10 cellular contexts compared by ENCODE assay signal in genomic region chr2:150478206-150478974, GRCh38. TPM values are rescaled to one million over a fixed set of nuclear protein-coding genes. Genes with fewer than 3 reads are reported as not detected.
DNase-seq lines count a peak whose midpoint lies in the region; ATAC-seq and TF ChIP-seq lines count a peak whose summit lies in the region.
"Had no signal": no experiment of that assay in that cellular context is flagged by ENCODE, and none has a peak within 500 bp of the region (broad histone marks: within the 10 kb centered on the region; RNA-seq: fewer than 3 reads in every experiment).

No MANE protein-coding gene starts in this region.

- H3K27ac ChIP-seq in right lobe of liver (peak overlapping the region; percentile 79 to 89 (median 85)), tibial nerve (peak overlapping the region in 3 of 4 donors; percentile 67 to 99 (median 80)), MM.1S (ENCODE audit: low read length) (no peak overlapping the region)

- H3F3A ChIP-seq in MM.1S (ENCODE audit: insufficient read depth, low read length): no peaks in the 10 kb centered on the region

- ATAC-seq in right lobe of liver (peak; percentile 9 to 21 (median 16)), HG03159 (IDR thresholded peaks at IDR 0.05; ENCODE audit: unreplicated experiment) (no peak), HG03139 (IDR thresholded peaks at IDR 0.05; ENCODE audit: unreplicated experiment) (no peak), GM21723 (IDR thresholded peaks at IDR 0.05; ENCODE audit: unreplicated experiment) (no peak)
- ATAC-seq: left ventricle myocardium superior had no signal

- POLR2A ChIA-PET in MCF 10A (lab: Yijun Ruan, JAX): interaction anchor here (0.6 to 9.4 kb wide), 24 partner anchors 8 to 1328 kb away, joined by 3 to 106 read pairs (median 5); partner anchors contain the start of gene MMADHC

- H3K9ac ChIP-seq in MM.1S (ENCODE audit: low read length): no peak overlapping the region

- peaks cover 0 to 56% (median 28%) of the 10 kb centered on the region in 4 donors for H3K4me1 ChIP-seq in right lobe of liver
- peaks cover 0 to 100% (median 69%) of the 10 kb centered on the region in 4 donors for H3K4me1 ChIP-seq in tibial nerve
- no peaks in the 10 kb centered on the region for H3K4me1 ChIP-seq in MM.1S (ENCODE audit: low read length)

- WGBS in right lobe of liver (ENCODE audit: insufficient coverage, low coverage, low lambda C conversion rate, missing lambda C conversion rate): 28% methylated on average over 6 of the region's 6 CpGs
- 36 to 40% methylated on average over 6 of the region's 6 CpGs for WGBS in tibial nerve, 2 donors

- no TSS peak for BruUV-seq in MCF 10A (replicated peaks; lab: Mats Ljungman, UMichigan)

- H3K4me3 Mint-ChIP-seq in HFFc6 (peak overlapping the region; percentile 98), MCF 10A (ENCODE audit: unreplicated experiment) (peak overlapping the region; percentile 67)

- no peak for TF ChIP-seq POLR2A in right lobe of liver (IDR thresholded peaks at IDR 0.05)
- TF ChIP-seq POLR2A in tibial nerve (IDR thresholded peaks at IDR 0.05): no peak

- H3K4me2 ChIP-seq in MM.1S (ENCODE audit: low read depth, low read length): no peak overlapping the region

- no peak for TF ChIP-seq EP300 in tibial nerve (IDR thresholded peaks at IDR 0.05)

- no peaks in the 10 kb centered on the region for H3K27me3 ChIP-seq in right lobe of liver
- H3K27me3 ChIP-seq in tibial nerve: no peaks in the 10 kb centered on the region
- no peaks in the 10 kb centered on the region for H3K27me3 ChIP-seq in MM.1S (replicated peaks; ENCODE audit: insufficient read depth, low read length)

- H3K9me2 ChIP-seq in MM.1S (replicated peaks; ENCODE audit: insufficient read depth, low read length): no peaks in the 10 kb centered on the region

- peaks cover 23% of the 10 kb centered on the region for H3K9me3 Mint-ChIP-seq in HFFc6
- H3K9me3 Mint-ChIP-seq in MCF 10A (ENCODE audit: unreplicated experiment): no peaks in the 10 kb centered on the region

- H3K79me2 ChIP-seq in MM.1S (ENCODE audit: low read length): peaks cover 8% of the 10 kb centered on the region

- H3K4me1 Mint-ChIP-seq in HFFc6 (ENCODE audit: low read depth) (peaks cover 100% of the 10 kb centered on the region), MCF 10A (ENCODE audit: insufficient read depth, unreplicated experiment) (peaks cover 90% of the 10 kb centered on the region)

- H2AFZ ChIP-seq in MM.1S (ENCODE audit: low read length): no peak overlapping the region

- H3K36me3 Mint-ChIP-seq in HFFc6 (ENCODE audit: low read depth): peaks cover 97% of the 10 kb centered on the region
- peaks cover 66% of the 10 kb centered on the region for H3K36me3 Mint-ChIP-seq in MCF 10A (ENCODE audit: insufficient read depth, unreplicated experiment)

- CTCF ChIA-PET in MCF 10A (lab: Yijun Ruan, JAX): interaction anchor here (0.6 to 1.8 kb wide), 5 partner anchors 10 to 678 kb away, joined by 3 to 7 read pairs (median 3); no protein-coding TSS in a partner anchor

- DNase-seq in HFFc6 (no peak), MCF 10A (ENCODE audit: unreplicated experiment) (peak; percentile 60), right lobe of liver (no peak), tibial nerve (ENCODE audit: low spot score in 2 of 2) (no peak), MM.1S (no peak)
- DNase-seq: left ventricle myocardium superior, NCI-H187 treated with DMSO at 0.1 percent for 48 hours had no signal

- H3K9me3 ChIP-seq in right lobe of liver: no peaks in the 10 kb centered on the region
- no peaks in the 10 kb centered on the region for H3K9me3 ChIP-seq in tibial nerve
- no peaks in the 10 kb centered on the region for H3K9me3 ChIP-seq in MM.1S (replicated peaks; ENCODE audit: insufficient read depth, low read length)

- H3K27ac Mint-ChIP-seq in HFFc6 (peak overlapping the region; percentile 99), MCF 10A (ENCODE audit: low read depth, unreplicated experiment) (peak overlapping the region; percentile 97)

- H4K20me1 ChIP-seq in MM.1S (ENCODE audit: insufficient read depth, low read length): no peaks in the 10 kb centered on the region

- TF ChIP-seq CTCF in HFFc6 (IDR thresholded peaks at IDR 0.05): no peak
- TF ChIP-seq CTCF in MCF 10A (IDR thresholded peaks at IDR 0.05; ENCODE audit: unreplicated experiment): no peak
- TF ChIP-seq CTCF in right lobe of liver (IDR thresholded peaks at IDR 0.05): no peak
- no peak for TF ChIP-seq CTCF in tibial nerve (IDR thresholded peaks at IDR 0.05)
- TF ChIP-seq CTCF in MM.1S (IDR thresholded peaks at IDR 0.05; ENCODE audit: low read length): no peak

- H3K36me3 ChIP-seq in right lobe of liver (peaks cover 0 to 16% (median 8%) of the 10 kb centered on the region in 4 donors), tibial nerve (no peaks in the 10 kb centered on the region), MM.1S (replicated peaks; ENCODE audit: insufficient read depth, low read length) (no peaks in the 10 kb centered on the region; the same call in 1 of the 2 replicates)

- H3K27me3 Mint-ChIP-seq in HFFc6 (ENCODE audit: insufficient read depth): peaks cover 73% of the 10 kb centered on the region
- no peaks in the 10 kb centered on the region for H3K27me3 Mint-ChIP-seq in MCF 10A (ENCODE audit: insufficient read depth, unreplicated experiment)

- H3K4me3 ChIP-seq in right lobe of liver (peak overlapping the region in 1 of 3 donors; percentile 1), tibial nerve (no peak overlapping the region), MM.1S (ENCODE audit: low read length) (no peak overlapping the region)

- intact Hi-C loops in MCF 10A (cut with micrococcal nuclease): loop anchor here (5.0 kb wide), 1 partner anchor 486 kb away; no protein-coding TSS in a partner anchor
- intact Hi-C loops in right lobe of liver (cut with DNase I): no loop called here

RNA-seq across cellular contexts. Expression of gene RND3, which starts 9.1 kb away (rescaled TPM):
- 100 to 1,000 TPM; 365 to 525 (median 438) TPM for total RNA-seq in HFFc6 (2021; fragmentation: NEBNext Ultra II Directional; extraction: Animal tissue kit (Norgen Biotek cat#: 25700))
- 158 and 182 TPM in 2 replicates for total RNA-seq in MCF 10A (2022)
- 10 to 100 TPM; 20.0 to 70.5 (median 36.8) TPM for total RNA-seq in right lobe of liver
- total RNA-seq in tibial nerve: 10 to 100 TPM; 21.8 to 73.5 (median 26.3) TPM

Comparison
In these comparisons a context has a peak if more than half of its experiments do, and no peak if none do; other contexts are left out.
1. ATAC-seq: peak in right lobe of liver (4 of 4); none in HG03159 (single experiment), HG03139 (single experiment) and GM21723 (single experiment).